27 cellular contexts compared by ENCODE assay signal in genomic region chr4:95532305-95532704, GRCh38. TPM values are rescaled to one million over a fixed set of nuclear protein-coding genes. Genes with fewer than 3 reads are reported as not detected.
"Had no signal": no experiment of that assay in that cellular context is flagged by ENCODE, and none has a peak within 500 bp of the region (broad histone marks: within the 10 kb centered on the region; RNA-seq: fewer than 3 reads in every experiment).

No MANE protein-coding gene starts in this region.

- DNase-seq: activated CD4-positive, alpha-beta T cell treated with anti-CD3 and anti-CD28 coated beads for 48 hours; activated CD4-positive, alpha-beta T cell treated with anti-CD3 and anti-CD28 coated beads, Interleukin-2, amount 50 U/mL, for 4 hours; activated CD4-positive, CD25-positive, alpha-beta regulatory T cell treated with anti-CD3 and anti-CD28 coated beads, Interleukin-2, amount 50 U/mL, for 72 hours; activated CD8-positive, alpha-beta memory T cell treated with anti-CD3 and anti-CD28 coated beads, Interleukin-2, amount 50 U/mL, for 48 hours; activated CD8-positive, alpha-beta T cell treated with anti-CD3 and anti-CD28 coated beads, Interleukin-2, amount 10 ng/mL, durations not matched to agents 7 days and 5 days; activated naive CD4-positive, alpha-beta T cell treated with anti-CD3 and anti-CD28 coated beads, Interleukin-2, amount 50 U/mL, for 16 hours; activated naive CD8-positive, alpha-beta T cell treated with anti-CD3 and anti-CD28 coated beads, Interleukin-2, amount 10 ng/mL, durations not matched to agents 7 days and 5 days; activated T-cell treated with anti-CD3 and anti-CD28 coated beads, Interleukin-2, amount 50 U/mL, for 1 hour; aorta; caudate nucleus; MM.1S; NCI-H1105; NCI-H1436; NCI-H1694 treated with DMSO at 0.1 percent for 48 hours; NCI-H2029 treated with DMSO at 0.1 percent for 48 hours; NCI-H345; NCI-H510A; NCI-H526 treated with DMSO at 0.1 percent for 48 hours; NCI-H82; OCI-M1; RPMI8226 had no signal

- H3K4me3 ChIP-seq: breast epithelium, SK-N-MC had no signal

- H3K27ac Mint-ChIP-seq: activated CD8-positive, alpha-beta T cell treated with anti-CD3 and anti-CD28 coated beads, Interleukin-2, amount 10 ng/mL, durations not matched to agents 7 days and 5 days; activated naive CD8-positive, alpha-beta T cell treated with anti-CD3 and anti-CD28 coated beads, Interleukin-2, amount 10 ng/mL, durations not matched to agents 7 days and 5 days; T-helper 1 cell treated with Interleukin-12 subunit alpha and Interleukin-12 subunit beta and Interleukin-4 antibody, amounts not matched to agents 30 μg/mL and 1 μg/mL, for 36 hours; WTC11 had no signal

- H3K27ac ChIP-seq: breast epithelium, SK-N-MC had no signal

- H3K36me3 Mint-ChIP-seq: activated naive CD8-positive, alpha-beta T cell treated with anti-CD3 and anti-CD28 coated beads, Interleukin-2, amount 10 ng/mL, durations not matched to agents 7 days and 5 days; WTC11 had no signal

- H3K4me1 Mint-ChIP-seq: activated naive CD8-positive, alpha-beta T cell treated with anti-CD3 and anti-CD28 coated beads, Interleukin-2, amount 10 ng/mL, durations not matched to agents 7 days and 5 days had no signal

- H3K27me3 ChIP-seq: breast epithelium had no signal

- H3K36me3 ChIP-seq: breast epithelium had no signal

- H3K4me1 ChIP-seq: breast epithelium had no signal

- H3K4me3 Mint-ChIP-seq: activated CD8-positive, alpha-beta T cell treated with anti-CD3 and anti-CD28 coated beads, Interleukin-2, amount 10 ng/mL, durations not matched to agents 7 days and 5 days; activated naive CD8-positive, alpha-beta T cell treated with anti-CD3 and anti-CD28 coated beads, Interleukin-2, amount 10 ng/mL, durations not matched to agents 7 days and 5 days; T-helper 1 cell treated with Interleukin-12 subunit alpha and Interleukin-12 subunit beta and Interleukin-4 antibody, amounts not matched to agents 30 μg/mL and 1 μg/mL, for 36 hours; WTC11 had no signal

- ATAC-seq: activated CD8-positive, alpha-beta T cell treated with anti-CD3 and anti-CD28 coated beads, Interleukin-2, amount 10 ng/mL, durations not matched to agents 7 days and 5 days; Panc1; Right ventricle myocardium inferior; WTC11 had no signal

- H3K9me3 Mint-ChIP-seq: activated naive CD8-positive, alpha-beta T cell treated with anti-CD3 and anti-CD28 coated beads, Interleukin-2, amount 10 ng/mL, durations not matched to agents 7 days and 5 days; T-helper 1 cell treated with Interleukin-12 subunit alpha and Interleukin-12 subunit beta and Interleukin-4 antibody, amounts not matched to agents 30 μg/mL and 1 μg/mL, for 36 hours; WTC11 had no signal

- H3K9me3 ChIP-seq: breast epithelium had no signal

RNA-seq across cellular contexts. Expression of gene UNC5C, which starts 16.5 kb away (rescaled TPM):
- total RNA-seq: activated CD8-positive, alpha-beta T cell treated with anti-CD3 and anti-CD28 coated beads, Interleukin-2, amount 10 ng/mL, durations not matched to agents 7 days and 5 days; activated naive CD8-positive, alpha-beta T cell treated with anti-CD3 and anti-CD28 coated beads, Interleukin-2, amount 10 ng/mL, durations not matched to agents 7 days and 5 days had no signal
